In genomic region chrX:127558811-127559210, GRCh38 we compare ENCODE assay signal across 30 cellular contexts.
"Had no signal": no experiment of that assay in that cellular context is flagged by ENCODE, and none has a peak within 500 bp of the region (broad histone marks: within the 10 kb centered on the region; RNA-seq: fewer than 3 reads in every experiment).

No MANE protein-coding gene starts in this region.

- H3K36me3 ChIP-seq: MG63, SJSA1 had no signal

- H3K27me3 ChIP-seq: MG63, SJSA1 had no signal

- H3K4me3 ChIP-seq: MG63, SJSA1 had no signal

- H3K27ac ChIP-seq: SJSA1 had no signal

- H3K4me1 Mint-ChIP-seq: activated CD4-positive, alpha-beta T cell treated with anti-CD3 and anti-CD28 coated beads, Interleukin-2, amount 10 ng/mL, durations not matched to agents 7 days and 5 days; activated naive CD8-positive, alpha-beta T cell treated with anti-CD3 and anti-CD28 coated beads, Interleukin-2, amount 50 U/mL, for 24 hours; brain had no signal

- H3K4me3 Mint-ChIP-seq: activated CD4-positive, alpha-beta T cell treated with anti-CD3 and anti-CD28 coated beads, Interleukin-2, amount 10 ng/mL, durations not matched to agents 7 days and 5 days; activated CD8-positive, alpha-beta T cell treated with anti-CD3 and anti-CD28 coated beads, Interleukin-2, amount 10 ng/mL, durations not matched to agents 7 days and 5 days; activated naive CD4-positive, alpha-beta T cell treated with anti-CD3 and anti-CD28 coated beads for 36 hours; activated naive CD8-positive, alpha-beta T cell; activated naive CD8-positive, alpha-beta T cell treated with anti-CD3 and anti-CD28 coated beads, Interleukin-2, amount 50 U/mL, for 24 hours; activated T-cell treated with anti-CD3 and anti-CD28 coated beads, Interleukin-2, amount 50 U/mL, for 4 hours; activated T-helper 1 cell treated with anti-CD3 and anti-CD28 coated beads, Interleukin-12 subunit alpha, Interleukin-12 subunit beta, Interleukin-2, Interleukin-4 antibody, amounts not matched to agents 30 ng/mL and 10 ng/mL and 1 ng/mL, durations not matched to agents 14 hours and 24 hours and 36 hours; brain; T-helper 1 cell treated with Interleukin-12 subunit alpha and Interleukin-12 subunit beta and Interleukin-4 antibody, amounts not matched to agents 30 μg/mL and 1 μg/mL, for 36 hours; T-helper 2 cell treated with Interferon-gamma antibody and Interleukin-4, amounts not matched to agents 5 μg/mL and 100 μg/mL, for 36 hours had no signal

- H3K9me3 Mint-ChIP-seq: activated CD4-positive, alpha-beta T cell treated with anti-CD3 and anti-CD28 coated beads, Interleukin-2, amount 10 ng/mL, durations not matched to agents 7 days and 5 days; activated naive CD4-positive, alpha-beta T cell treated with anti-CD3 and anti-CD28 coated beads for 36 hours; activated naive CD8-positive, alpha-beta T cell treated with anti-CD3 and anti-CD28 coated beads, Interleukin-2, amount 50 U/mL, for 24 hours; activated T-cell treated with anti-CD3 and anti-CD28 coated beads, Interleukin-2, amount 50 U/mL, for 4 hours; activated T-helper 1 cell treated with anti-CD3 and anti-CD28 coated beads, Interleukin-12 subunit alpha, Interleukin-12 subunit beta, Interleukin-2, Interleukin-4 antibody, amounts not matched to agents 30 ng/mL and 10 ng/mL and 1 ng/mL, durations not matched to agents 14 hours and 24 hours and 36 hours; T-helper 2 cell treated with Interferon-gamma antibody and Interleukin-4, amounts not matched to agents 5 μg/mL and 100 μg/mL, for 36 hours had no signal

- H3K4me1 ChIP-seq: SJSA1 had no signal

- ATAC-seq: activated CD8-positive, alpha-beta T cell treated with anti-CD3 and anti-CD28 coated beads, Interleukin-2, amount 10 ng/mL, durations not matched to agents 7 days and 5 days; activated naive CD8-positive, alpha-beta T cell treated with anti-CD3 and anti-CD28 coated beads, Interleukin-2, amount 50 U/mL, for 24 hours; activated T-cell treated with anti-CD3 and anti-CD28 coated beads, Interleukin-2, amount 50 U/mL, for 4 hours; Panc1 had no signal

- FAIRE-seq: bronchial epithelial cell, TTC549 had no signal

- H3K9ac ChIP-seq: SK-N-SH had no signal

- H3K27me3 Mint-ChIP-seq: activated CD4-positive, alpha-beta T cell treated with anti-CD3 and anti-CD28 coated beads, Interleukin-2, amount 10 ng/mL, durations not matched to agents 7 days and 5 days; activated naive CD8-positive, alpha-beta T cell; activated naive CD8-positive, alpha-beta T cell treated with anti-CD3 and anti-CD28 coated beads, Interleukin-2, amount 50 U/mL, for 24 hours; brain had no signal

- DNase-seq: activated CD4-positive, alpha-beta T cell treated with anti-CD3 and anti-CD28 coated beads, Interleukin-2, amount 10 ng/mL, durations not matched to agents 7 days and 5 days; activated CD4-positive, alpha-beta T cell treated with anti-CD3 and anti-CD28 coated beads, Interleukin-2, amount 50 U/mL, for 48 hours; activated CD8-positive, alpha-beta T cell treated with anti-CD3 and anti-CD28 coated beads, Interleukin-2, amount 10 ng/mL, durations not matched to agents 7 days and 5 days; activated gamma-delta T cell treated with Interleukin-2 at 50 U/mL for 16 hours; activated naive CD4-positive, alpha-beta T cell treated with anti-CD3 and anti-CD28 coated beads for 36 hours; activated naive CD8-positive, alpha-beta T cell treated with anti-CD3 and anti-CD28 coated beads, Interleukin-2, amount 50 U/mL, for 24 hours; activated T-cell treated with anti-CD3 and anti-CD28 coated beads, Interleukin-2, amount 50 U/mL, for 4 hours; anterior cingulate cortex; caudate nucleus; Kasumi-1; KG1; MG63; NCI-H1048; NCI-H1436 treated with DMSO at 0.1 percent for 48 hours; NCI-H1694 treated with DMSO at 0.1 percent for 48 hours; NCI-H2029; NCI-H345; NCI-H524 treated with DMSO at 0.1 percent for 48 hours; RPMI8226; SHP77 treated with DMSO at 0.1 percent for 48 hours; SK-N-SH had no signal

- H3K9me3 ChIP-seq: MG63, SJSA1, SK-N-SH had no signal

- H3K27ac Mint-ChIP-seq: activated CD4-positive, alpha-beta T cell treated with anti-CD3 and anti-CD28 coated beads, Interleukin-2, amount 10 ng/mL, durations not matched to agents 7 days and 5 days; activated CD8-positive, alpha-beta T cell treated with anti-CD3 and anti-CD28 coated beads, Interleukin-2, amount 10 ng/mL, durations not matched to agents 7 days and 5 days; activated naive CD4-positive, alpha-beta T cell treated with anti-CD3 and anti-CD28 coated beads for 36 hours; activated naive CD8-positive, alpha-beta T cell; activated naive CD8-positive, alpha-beta T cell treated with anti-CD3 and anti-CD28 coated beads, Interleukin-2, amount 50 U/mL, for 24 hours; activated T-helper 1 cell treated with anti-CD3 and anti-CD28 coated beads, Interleukin-12 subunit alpha, Interleukin-12 subunit beta, Interleukin-2, Interleukin-4 antibody, amounts not matched to agents 30 ng/mL and 10 ng/mL and 1 ng/mL, durations not matched to agents 14 hours and 24 hours and 36 hours; brain; T-helper 1 cell treated with Interleukin-12 subunit alpha and Interleukin-12 subunit beta and Interleukin-4 antibody, amounts not matched to agents 30 μg/mL and 1 μg/mL, for 36 hours; T-helper 2 cell treated with Interferon-gamma antibody and Interleukin-4, amounts not matched to agents 5 μg/mL and 100 μg/mL, for 36 hours had no signal

- H3K4me2 ChIP-seq: SK-N-SH had no signal

- H3K36me3 Mint-ChIP-seq: activated naive CD8-positive, alpha-beta T cell; brain had no signal
